8 cellular contexts compared by ENCODE assay signal in genomic region chr3:125594581-125595011, GRCh38. TPM values are rescaled to one million over a fixed set of nuclear protein-coding genes. Genes with fewer than 3 reads are reported as not detected.
DNase-seq lines count a peak whose midpoint lies in the region; ATAC-seq lines count a peak whose summit lies in the region.

No MANE protein-coding gene starts in this region.

- H3K4me3 Mint-ChIP-seq in activated T-helper 2 cell treated with anti-CD3 and anti-CD28 coated beads, Interferon-gamma antibody, Interleukin-2, Interleukin-4, amounts not matched to agents 10 μg/mL and 5 μg/mL and 100 μg/mL, durations not matched to agents 14 hours and 24 hours and 36 hours (ENCODE audit: low read depth) = peak overlapping the region; percentile 98

- H3K9me3 ChIP-seq in right cardiac atrium (ENCODE audit: control insufficient read depth, low read length) = no peaks in the 10 kb centered on the region

- WGBS in right cardiac atrium = under 1% methylated on average over 14 of the region's 14 CpGs

- H3K9me3 Mint-ChIP-seq in activated T-helper 2 cell treated with anti-CD3 and anti-CD28 coated beads, Interferon-gamma antibody, Interleukin-2, Interleukin-4, amounts not matched to agents 10 μg/mL and 5 μg/mL and 100 μg/mL, durations not matched to agents 14 hours and 24 hours and 36 hours = no peaks in the 10 kb centered on the region

- peak overlapping the region; percentile 85 for H3K27ac ChIP-seq in right cardiac atrium (ENCODE audit: low read length)
- peak overlapping the region; percentile 78 to 98 (median 94) for H3K27ac ChIP-seq in skin epidermis

- H3K27me3 ChIP-seq in right cardiac atrium (ENCODE audit: control insufficient read depth, insufficient read depth) = no peaks in the 10 kb centered on the region

- DNase-seq in Ammon's horn (ENCODE audit: low spot score) (peak; percentile 20), HCEC 1CT (peak; percentile 17), right cardiac atrium (peak; percentile 25 to 60 (median 57)), HuH-7.5 (ENCODE audit: low spot score) (no peak), putamen (ENCODE audit: low spot score) (no peak), globus pallidus (ENCODE audit: low spot score) (no peak)
- DNase-seq in activated T-helper 2 cell treated with anti-CD3 and anti-CD28 coated beads, Interferon-gamma antibody, Interleukin-2, Interleukin-4, amounts not matched to agents 10 μg/mL and 5 μg/mL and 100 μg/mL, durations not matched to agents 14 hours and 24 hours and 36 hours (ENCODE audit: low spot score) = peak; percentile 18

- H3K4me3 ChIP-seq in right cardiac atrium (ENCODE audit: low read length) (peak overlapping the region; percentile 74), skin epidermis (peak overlapping the region; percentile 72 to 86 (median 80))

- H3K4me1 Mint-ChIP-seq in activated T-helper 2 cell treated with anti-CD3 and anti-CD28 coated beads, Interferon-gamma antibody, Interleukin-2, Interleukin-4, amounts not matched to agents 10 μg/mL and 5 μg/mL and 100 μg/mL, durations not matched to agents 14 hours and 24 hours and 36 hours (ENCODE audit: low read depth) = peaks cover 30% of the 10 kb centered on the region

- H3K27ac Mint-ChIP-seq in activated T-helper 2 cell treated with anti-CD3 and anti-CD28 coated beads, Interferon-gamma antibody, Interleukin-2, Interleukin-4, amounts not matched to agents 10 μg/mL and 5 μg/mL and 100 μg/mL, durations not matched to agents 14 hours and 24 hours and 36 hours = peak overlapping the region; percentile 90

- H3K36me3 Mint-ChIP-seq in activated T-helper 2 cell treated with anti-CD3 and anti-CD28 coated beads, Interferon-gamma antibody, Interleukin-2, Interleukin-4, amounts not matched to agents 10 μg/mL and 5 μg/mL and 100 μg/mL, durations not matched to agents 14 hours and 24 hours and 36 hours (ENCODE audit: low read depth) = peaks cover 16% of the 10 kb centered on the region

- no peaks in the 10 kb centered on the region for H3K27me3 Mint-ChIP-seq in activated T-helper 2 cell treated with anti-CD3 and anti-CD28 coated beads, Interferon-gamma antibody, Interleukin-2, Interleukin-4, amounts not matched to agents 10 μg/mL and 5 μg/mL and 100 μg/mL, durations not matched to agents 14 hours and 24 hours and 36 hours (ENCODE audit: low read depth)

- ATAC-seq in right cardiac atrium = peak in 1 of 2 donors; percentile 1

- intact Hi-C loops in activated T-helper 2 cell treated with anti-CD3 and anti-CD28 coated beads, Interferon-gamma antibody, Interleukin-2, Interleukin-4, amounts not matched to agents 10 μg/mL and 5 μg/mL and 100 μg/mL, durations not matched to agents 14 hours and 24 hours and 36 hours (cut with micrococcal nuclease) = loop anchor here (2.0 to 10.0 kb wide), 2 partner anchors 74 to 220 kb away; partner anchors contain the start of genes SNX4 and ZNF148
- intact Hi-C loops in right cardiac atrium (cut with DNase I) = no loop called here

- H3K4me1 ChIP-seq in right cardiac atrium (ENCODE audit: control insufficient read depth, insufficient read depth, low read length) = peaks cover 6% of the 10 kb centered on the region

RNA-seq across cellular contexts. Expression of gene OSBPL11, which starts 0.7 kb away (rescaled TPM):
- 11.8 and 12.7 TPM in 2 replicates for total RNA-seq in activated T-helper 2 cell treated with anti-CD3 and anti-CD28 coated beads, Interferon-gamma antibody, Interleukin-2, Interleukin-4, amounts not matched to agents 10 μg/mL and 5 μg/mL and 100 μg/mL, durations not matched to agents 14 hours and 24 hours and 36 hours
- total RNA-seq in right cardiac atrium = 10 to 100 TPM in 3 of 4 donors, 1 to 10 TPM in 1; 9.4 to 14.4 (median 13.2) TPM
- 8.0 TPM for polyA plus RNA-seq in right cardiac atrium

Comparison
In these comparisons a context has a peak if more than half of its experiments do, and no peak if none do; other contexts are left out.
1. DNase-seq: peak in Ammon's horn (single experiment), HCEC 1CT (single experiment), activated T-helper 2 cell treated with anti-CD3 and anti-CD28 coated beads, Interferon-gamma antibody, Interleukin-2, Interleukin-4, amounts not matched to agents 10 μg/mL and 5 μg/mL and 100 μg/mL, durations not matched to agents 14 hours and 24 hours and 36 hours (single experiment) and right cardiac atrium (3 of 3); none in HuH-7.5 (single experiment), putamen (single experiment) and globus pallidus (single experiment).